11 cellular contexts compared by ENCODE assay signal in the genomic region with DNA sequence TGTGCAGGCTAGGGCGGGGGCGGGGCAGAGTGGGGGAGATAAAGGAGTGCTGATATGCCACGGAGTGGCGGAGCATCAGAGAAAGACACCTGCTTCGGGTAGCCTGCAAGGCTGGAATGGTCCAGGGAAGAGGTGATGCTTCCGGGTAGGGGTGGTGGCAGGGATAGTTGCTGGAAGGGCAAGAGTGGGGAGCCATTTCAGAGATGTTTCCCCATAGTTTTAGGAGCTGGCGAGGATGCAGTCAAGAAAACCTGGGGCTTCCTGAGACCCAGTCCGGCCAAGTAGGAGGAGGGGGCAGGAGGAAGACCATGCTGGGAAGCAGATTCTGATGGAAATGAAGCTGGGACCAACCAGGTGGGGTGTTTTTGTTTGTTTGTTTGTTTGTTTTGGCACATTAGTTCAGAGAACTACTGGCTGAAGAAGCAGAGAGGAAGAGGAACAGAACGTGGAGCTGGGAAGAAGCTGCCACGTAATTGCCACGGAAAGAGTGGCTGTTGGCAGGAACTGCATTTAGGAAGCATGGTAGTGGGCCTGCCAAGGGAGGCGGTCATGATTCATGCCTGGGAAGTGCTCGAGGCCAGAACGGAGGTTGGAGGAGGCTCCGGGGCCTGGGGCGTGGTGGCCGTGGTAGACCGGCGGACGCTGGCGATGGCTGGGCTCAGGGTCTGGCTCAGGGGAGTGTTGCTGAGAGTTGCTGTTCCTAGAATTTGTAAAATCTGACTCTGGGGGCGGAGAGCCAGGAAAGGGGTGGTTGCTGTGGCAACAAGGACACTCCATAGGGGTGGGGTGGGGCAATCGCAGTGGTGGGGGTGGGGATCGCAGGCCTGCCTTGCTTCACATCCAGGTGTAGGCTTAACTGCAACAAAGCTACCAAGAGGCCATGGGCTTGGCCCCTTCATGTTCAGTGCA. TPM values are rescaled to one million over a fixed set of nuclear protein-coding genes. Genes with fewer than 3 reads are reported as not detected.
A peak's percentile ranks its signal among the peaks of the same experiment; 100 is the strongest.
DNase-seq lines count a peak whose midpoint lies in the region; FAIRE-seq and TF ChIP-seq lines count a peak whose summit lies in the region.
"Had no signal": no experiment of that assay in that cellular context is flagged by ENCODE, and none has a peak within 500 bp of the region (broad histone marks: within the 10 kb centered on the region; RNA-seq: fewer than 3 reads in every experiment).

No MANE protein-coding gene starts in this region.

- TF ChIP-seq CTCF in kidney (IDR thresholded peaks at IDR 0.05; ENCODE audit: borderline replicate concordance, extremely low read depth, insufficient read depth) (no peak), uterus (IDR thresholded peaks at IDR 0.05) (peak in 1 of 4 experiments; percentile 10)

- intact Hi-C loops in kidney (cut with DNase I) (no loop called here), uterus (cut with DNase I; ENCODE audit: low total_unique reads) (no loop called here)

- H3K36me3 ChIP-seq in esophagus (ENCODE audit: control insufficient read depth in 2 of 2, insufficient read depth in 2 of 2, low read length in 1 of 2) (no peaks in the 10 kb centered on the region), kidney (ENCODE audit: control insufficient read depth in 1 of 2, insufficient read depth in 2 of 2, low read length in 2 of 2) (no peaks in the 10 kb centered on the region), uterus (no peaks in the 10 kb centered on the region), small intestine (ENCODE audit: control insufficient read depth in 2 of 2, insufficient read depth in 2 of 2, low read length in 2 of 2) (no peaks in the 10 kb centered on the region)

- H3K9me3 ChIP-seq in esophagus (ENCODE audit: control insufficient read depth in 2 of 2, insufficient read depth in 1 of 2, low read depth in 1 of 2, low read length in 1 of 2) (no peaks in the 10 kb centered on the region), kidney (ENCODE audit: control insufficient read depth in 1 of 2, low read length in 2 of 2) (no peaks in the 10 kb centered on the region), uterus (no peaks in the 10 kb centered on the region), small intestine (ENCODE audit: control insufficient read depth, low read depth) (no peaks in the 10 kb centered on the region)
- H3K9me3 ChIP-seq: A549 had no signal

- no peak for TF ChIP-seq POLR2A in uterus (IDR thresholded peaks at IDR 0.05)

- no peak overlapping the region for H3K4me3 ChIP-seq in esophagus (ENCODE audit: low read depth in 1 of 2, low read length in 2 of 2)
- H3K4me3 ChIP-seq in kidney (ENCODE audit: low read length in 2 of 2): no peak overlapping the region
- no peak overlapping the region for H3K4me3 ChIP-seq in uterus
- H3K4me3 ChIP-seq in small intestine (ENCODE audit: low read depth in 1 of 2, low read length in 2 of 2): no peak overlapping the region
- H3K4me3 ChIP-seq: A549 had no signal

- H3K9ac ChIP-seq in kidney (ENCODE audit: low read length in 2 of 2): no peak overlapping the region

- peaks cover 8 to 15% of the 10 kb centered on the region in 2 donors for H3K4me1 ChIP-seq in esophagus (ENCODE audit: control insufficient read depth in 2 of 2, insufficient read depth in 2 of 2, low read length in 1 of 2)
- peaks cover 0 to 3% of the 10 kb centered on the region in 2 donors for H3K4me1 ChIP-seq in kidney (ENCODE audit: control insufficient read depth in 1 of 2, insufficient read depth in 1 of 2, low read depth in 1 of 2, low read length in 2 of 2)
- H3K4me1 ChIP-seq in uterus: no peaks in the 10 kb centered on the region
- no peaks in the 10 kb centered on the region for H3K4me1 ChIP-seq in small intestine (ENCODE audit: control insufficient read depth in 2 of 2, insufficient read depth in 1 of 2, low read depth in 1 of 2, low read length in 1 of 2)

- H3K27ac ChIP-seq in esophagus (ENCODE audit: low read depth in 2 of 2, low read length in 1 of 2) (peak overlapping the region; percentile 32 to 77), kidney (ENCODE audit: low read depth in 2 of 2, low read length in 2 of 2) (no peak overlapping the region), uterus (no peak overlapping the region), substantia nigra (ENCODE audit: low read depth, low read length, poor library complexity, severe bottlenecking) (no peak overlapping the region), small intestine (ENCODE audit: low read depth in 1 of 2, low read length in 1 of 2) (no peak overlapping the region)

- 35 to 37% methylated on average over 24 of the region's 24 CpGs for WGBS in esophagus, 2 donors
- WGBS in small intestine, 3 donors: 49 to 57% (median 55%) methylated on average over 24 of the region's 24 CpGs

- H3K27me3 ChIP-seq in esophagus (ENCODE audit: control insufficient read depth in 1 of 2, insufficient read depth in 2 of 2, low read length in 2 of 2) (no peaks in the 10 kb centered on the region), uterus (no peaks in the 10 kb centered on the region), small intestine (ENCODE audit: control insufficient read depth in 2 of 2, insufficient read depth in 2 of 2, low read length in 2 of 2) (no peaks in the 10 kb centered on the region)

- FAIRE-seq in kidney (lab: Jason Lieb, UNC) (no peak), small intestine (lab: Jason Lieb, UNC) (no peak)
- FAIRE-seq: A549, urothelium cell line had no signal

- peak; percentile 51 for DNase-seq in activated effector memory CD4-positive, alpha-beta T cell treated with anti-CD3 and anti-CD28 coated beads, Interleukin-2, amount 50 U/mL, for 16 hours
- DNase-seq in activated effector memory CD4-positive, alpha-beta T cell treated with Interleukin-2 at 50 U/mL for 16 hours: no peak
- peak; percentile 83 for DNase-seq in kidney
- DNase-seq in uterus: peak; percentile 42 to 68
- no peak for DNase-seq in NOMO-1 (lab: John Stamatoyannopoulos, UW; ENCODE audit: unreplicated experiment in 2 of 2)
- DNase-seq in substantia nigra (lab: John Stamatoyannopoulos, UW): no peak
- DNase-seq in small intestine: no peak
- DNase-seq: NCI-H1694 treated with DMSO at 0.1 percent for 48 hours had no signal

RNA-seq across cellular contexts. Expression of a gene that starts 8.6 kb away (rescaled TPM):
- 1 to 10 TPM; 3.4 to 5.6 TPM for polyA plus RNA-seq in esophagus
- total RNA-seq in kidney: 29.6 TPM
- polyA plus RNA-seq in kidney (ENCODE audit: insufficient read depth, low read depth, low replicate concordance): 2.6 TPM
- 10 to 100 TPM; 14.2 to 37.9 (median 22.3) TPM for total RNA-seq in uterus
- polyA plus RNA-seq in small intestine: 1 to 10 TPM; 4.7 to 7.9 (median 5.9) TPM

RNA-seq across cellular contexts. Expression of a gene that starts 19.0 kb away (rescaled TPM):
- not detected for polyA plus RNA-seq in esophagus
- not detected for total RNA-seq in kidney
- polyA plus RNA-seq in kidney (ENCODE audit: insufficient read depth, low read depth, low replicate concordance): not detected
- not detected for total RNA-seq in uterus
- not detected for polyA plus RNA-seq in small intestine
- polyA plus RNA-seq: A549 had no signal

RNA-seq across cellular contexts. Expression of a gene that starts 38.4 kb away (rescaled TPM):
- 10 to 100 TPM in 1 of 2 donors, 1 to 10 TPM in 1; 8.4 to 11.4 TPM for polyA plus RNA-seq in esophagus
- 4.8 TPM for total RNA-seq in kidney
- 5.3 TPM for polyA plus RNA-seq in kidney (ENCODE audit: insufficient read depth, low read depth, low replicate concordance)
- total RNA-seq in uterus: 10 to 100 TPM in 1 of 4 donors, 1 to 10 TPM in 2, under 1 TPM in 1; 0.29 to 18.4 (median 5.2) TPM
- polyA plus RNA-seq in small intestine: 10 to 100 TPM; 15.6 to 73.4 (median 47.3) TPM

Comparison
In these comparisons a context has a peak if more than half of its experiments do, and no peak if none do; other contexts are left out.
1. DNase-seq: peak in activated effector memory CD4-positive, alpha-beta T cell treated with anti-CD3 and anti-CD28 coated beads, Interleukin-2, amount 50 U/mL, for 16 hours (single experiment), kidney (single experiment) and uterus (2 of 2); none in activated effector memory CD4-positive, alpha-beta T cell treated with Interleukin-2 at 50 U/mL for 16 hours (single experiment), NOMO-1 (0 of 2), substantia nigra (0 of 49) and small intestine (single experiment).
2. H3K27ac ChIP-seq: peak in esophagus (2 of 2); none in kidney (0 of 2), uterus (0 of 2), substantia nigra (single experiment) and small intestine (0 of 2).